In genomic region chr1:244435562-244436205, GRCh38 we compare ENCODE assay signal across 10 cellular contexts. TPM values are rescaled to one million over a fixed set of nuclear protein-coding genes. Genes with fewer than 3 reads are reported as not detected.
DNase-seq lines count a peak whose midpoint lies in the region; ATAC-seq and TF ChIP-seq lines count a peak whose summit lies in the region.
"Had no signal": no experiment of that assay in that cellular context is flagged by ENCODE, and none has a peak within 500 bp of the region (broad histone marks: within the 10 kb centered on the region; RNA-seq: fewer than 3 reads in every experiment).

No MANE protein-coding gene starts in this region.

- DNase-seq in activated CD4-positive, alpha-beta T cell treated with anti-CD3 and anti-CD28 coated beads, Interleukin-2, amount 10 ng/mL, durations not matched to agents 24 days and 14 days: peak; percentile 59
- no peak for DNase-seq in activated CD4-positive, alpha-beta T cell treated with anti-CD3 and anti-CD28 coated beads for 1 hour
- DNase-seq in activated CD4-positive, alpha-beta memory T cell treated with anti-CD3 and anti-CD28 coated beads for 36 hours: peak; percentile 53
- DNase-seq in esophagus muscularis mucosa (ENCODE audit: extremely low spot score) (no peak), NOMO-1 (lab: John Stamatoyannopoulos, UW; ENCODE audit: unreplicated experiment in 2 of 2) (no peak)
- peak; percentile 42 for DNase-seq in stimulated activated CD4-positive, alpha-beta T cell treated with anti-CD3 and anti-CD28 coated beads, Interleukin-4, amount 100 ng/mL, for 24 hours
- DNase-seq: KG1, Peyer's patch had no signal

- peaks cover 5 to 48% (median 43%) of the 10 kb centered on the region in 4 donors for H3K4me1 ChIP-seq in esophagus muscularis mucosa

- H3K27ac Mint-ChIP-seq in activated CD4-positive, alpha-beta T cell treated with anti-CD3 and anti-CD28 coated beads, Interleukin-2, amount 10 ng/mL, durations not matched to agents 24 days and 14 days: peak overlapping the region; percentile 99
- H3K27ac Mint-ChIP-seq in activated CD4-positive, alpha-beta memory T cell treated with anti-CD3 and anti-CD28 coated beads for 36 hours: peak overlapping the region; percentile 89

- H3K4me3 Mint-ChIP-seq in activated CD4-positive, alpha-beta T cell treated with anti-CD3 and anti-CD28 coated beads, Interleukin-2, amount 10 ng/mL, durations not matched to agents 24 days and 14 days: peak overlapping the region; percentile 63
- no peak overlapping the region for H3K4me3 Mint-ChIP-seq in activated CD4-positive, alpha-beta memory T cell treated with anti-CD3 and anti-CD28 coated beads for 36 hours

- H3K4me1 Mint-ChIP-seq in activated CD4-positive, alpha-beta T cell treated with anti-CD3 and anti-CD28 coated beads, Interleukin-2, amount 10 ng/mL, durations not matched to agents 24 days and 14 days: peaks cover 36% of the 10 kb centered on the region
- peaks cover 45% of the 10 kb centered on the region for H3K4me1 Mint-ChIP-seq in activated CD4-positive, alpha-beta memory T cell treated with anti-CD3 and anti-CD28 coated beads for 36 hours (ENCODE audit: low read depth)

- H3K4me3 ChIP-seq in esophagus muscularis mucosa: no peak overlapping the region
- H3K4me3 ChIP-seq: Peyer's patch had no signal

- no peak for TF ChIP-seq POLR2A in esophagus muscularis mucosa (IDR thresholded peaks at IDR 0.05; ENCODE audit: low read depth)

- TF ChIP-seq EP300 in esophagus muscularis mucosa (IDR thresholded peaks at IDR 0.05): no peak

- H3K27ac ChIP-seq in esophagus muscularis mucosa (replicated peaks in 1 of 4): peak overlapping the region in 3 of 4 donors; percentile 25 to 41 (median 36)

- no peaks in the 10 kb centered on the region for H3K27me3 ChIP-seq in esophagus muscularis mucosa
- H3K27me3 ChIP-seq: Peyer's patch had no signal

- TF ChIP-seq CTCF in esophagus muscularis mucosa (IDR thresholded peaks at IDR 0.05): no peak

- H3K9me3 ChIP-seq in esophagus muscularis mucosa: no peaks in the 10 kb centered on the region
- H3K9me3 ChIP-seq: Peyer's patch had no signal

- no peaks in the 10 kb centered on the region for H3K27me3 Mint-ChIP-seq in activated CD4-positive, alpha-beta T cell treated with anti-CD3 and anti-CD28 coated beads, Interleukin-2, amount 10 ng/mL, durations not matched to agents 24 days and 14 days
- H3K27me3 Mint-ChIP-seq in activated CD4-positive, alpha-beta memory T cell treated with anti-CD3 and anti-CD28 coated beads for 36 hours: no peaks in the 10 kb centered on the region

- H3K36me3 ChIP-seq in esophagus muscularis mucosa: peaks cover under 1 to 43% (median 23%) of the 10 kb centered on the region in 4 donors

- peaks cover 35% of the 10 kb centered on the region for H3K36me3 Mint-ChIP-seq in activated CD4-positive, alpha-beta T cell treated with anti-CD3 and anti-CD28 coated beads, Interleukin-2, amount 10 ng/mL, durations not matched to agents 24 days and 14 days (ENCODE audit: low read depth)
- peaks cover 25% of the 10 kb centered on the region for H3K36me3 Mint-ChIP-seq in activated CD4-positive, alpha-beta memory T cell treated with anti-CD3 and anti-CD28 coated beads for 36 hours

- H3K9me3 Mint-ChIP-seq in activated CD4-positive, alpha-beta T cell treated with anti-CD3 and anti-CD28 coated beads, Interleukin-2, amount 10 ng/mL, durations not matched to agents 24 days and 14 days: no peaks in the 10 kb centered on the region
- H3K9me3 Mint-ChIP-seq in activated CD4-positive, alpha-beta memory T cell treated with anti-CD3 and anti-CD28 coated beads for 36 hours: no peaks in the 10 kb centered on the region

- WGBS in esophagus muscularis mucosa: 71% methylated on average over 6 of the region's 6 CpGs

- POLR2A ChIA-PET in activated CD4-positive, alpha-beta memory T cell treated with anti-CD3 and anti-CD28 coated beads for 36 hours (lab: Charles Lee): no interaction called here

- CTCF ChIA-PET in activated CD4-positive, alpha-beta memory T cell treated with anti-CD3 and anti-CD28 coated beads for 36 hours (lab: Charles Lee): no interaction called here

- intact Hi-C loops in activated CD4-positive, alpha-beta T cell treated with anti-CD3 and anti-CD28 coated beads, Interleukin-2, amount 10 ng/mL, durations not matched to agents 24 days and 14 days (cut with micrococcal nuclease): loop anchor here (1.0 to 5.0 kb wide), 4 partner anchors 15 to 583 kb away; partner anchors contain the start of gene AKT3
- intact Hi-C loops in activated CD4-positive, alpha-beta memory T cell treated with anti-CD3 and anti-CD28 coated beads for 36 hours (cut with micrococcal nuclease): loop anchor here (1.0 kb wide), 1 partner anchor 15 kb away; no protein-coding TSS in a partner anchor
- intact Hi-C loops in esophagus muscularis mucosa (cut with DNase I): no loop called here

- ATAC-seq in HG02759 (IDR thresholded peaks at IDR 0.05; ENCODE audit: unreplicated experiment) (no peak), HG03439 (IDR thresholded peaks at IDR 0.05; ENCODE audit: unreplicated experiment) (no peak)

RNA-seq across cellular contexts. Expression of gene ADSS2, which starts 16.0 kb away (rescaled TPM):
- 74.6 and 77.1 TPM in 2 replicates for total RNA-seq in activated CD4-positive, alpha-beta T cell treated with anti-CD3 and anti-CD28 coated beads, Interleukin-2, amount 10 ng/mL, durations not matched to agents 24 days and 14 days
- total RNA-seq in activated CD4-positive, alpha-beta memory T cell treated with anti-CD3 and anti-CD28 coated beads for 36 hours: 10 to 100 TPM; 46.8 to 47.7 TPM
- total RNA-seq in esophagus muscularis mucosa: 10 to 100 TPM; 40.9 to 49.4 (median 46.7) TPM

RNA-seq across cellular contexts. Expression of gene CATSPERE, which starts 25.4 kb away (rescaled TPM):
- total RNA-seq in activated CD4-positive, alpha-beta T cell treated with anti-CD3 and anti-CD28 coated beads, Interleukin-2, amount 10 ng/mL, durations not matched to agents 24 days and 14 days: 0.14 TPM in 1 of 2 replicates, not detected in the other
- under 1 TPM; 0.33 to 0.34 TPM for total RNA-seq in activated CD4-positive, alpha-beta memory T cell treated with anti-CD3 and anti-CD28 coated beads for 36 hours
- total RNA-seq in esophagus muscularis mucosa: 1 to 10 TPM; 1.4 to 3.5 (median 2.1) TPM

Comparison
In these comparisons a context has a peak if more than half of its experiments do, and no peak if none do; other contexts are left out.
1. DNase-seq: peak in activated CD4-positive, alpha-beta T cell treated with anti-CD3 and anti-CD28 coated beads, Interleukin-2, amount 10 ng/mL, durations not matched to agents 24 days and 14 days (single experiment), activated CD4-positive, alpha-beta memory T cell treated with anti-CD3 and anti-CD28 coated beads for 36 hours (single experiment) and stimulated activated CD4-positive, alpha-beta T cell treated with anti-CD3 and anti-CD28 coated beads, Interleukin-4, amount 100 ng/mL, for 24 hours (single experiment); none in activated CD4-positive, alpha-beta T cell treated with anti-CD3 and anti-CD28 coated beads for 1 hour (single experiment), esophagus muscularis mucosa (single experiment) and NOMO-1 (0 of 2).